28 cellular contexts compared by ENCODE assay signal in the genomic region with DNA sequence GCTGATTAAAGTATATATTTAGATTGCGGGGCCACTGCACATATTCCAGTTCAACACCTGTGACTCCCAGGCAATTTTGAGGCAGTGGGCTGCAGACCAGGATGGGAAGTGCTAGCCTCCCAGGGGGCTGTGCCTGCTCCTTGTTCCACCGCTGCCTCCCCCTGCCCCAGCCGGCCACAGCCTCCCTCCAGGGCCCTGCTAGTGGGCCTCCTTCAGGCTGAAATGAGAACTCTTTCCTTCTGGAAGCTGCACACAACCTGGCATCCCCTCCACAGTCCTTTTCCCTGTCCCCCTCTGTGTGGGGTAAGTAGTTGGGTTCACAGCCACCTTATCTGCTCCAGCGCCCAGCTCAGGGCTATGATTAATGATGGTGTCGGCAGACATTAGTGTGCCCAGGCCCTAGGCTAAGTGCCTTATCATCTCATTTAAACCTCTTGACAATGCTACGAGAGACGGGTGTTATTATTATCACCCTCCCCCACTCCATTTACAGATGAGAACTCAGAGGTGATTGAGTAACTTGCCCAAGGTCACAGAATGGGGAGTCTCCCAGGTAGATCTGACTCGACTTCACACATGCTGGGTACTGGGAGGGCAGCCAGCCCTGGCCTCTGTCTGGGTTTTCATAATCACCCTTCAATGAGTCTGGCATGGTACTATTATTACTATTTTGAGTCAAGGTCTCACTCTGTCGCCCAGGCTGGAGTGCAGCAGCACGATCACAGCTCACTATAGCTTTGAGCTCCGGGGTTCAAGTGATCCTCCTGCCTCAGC. TPM values are rescaled to one million over a fixed set of nuclear protein-coding genes. Genes with fewer than 3 reads are reported as not detected.
DNase-seq lines count a peak whose midpoint lies in the region; ATAC-seq, FAIRE-seq and TF ChIP-seq lines count a peak whose summit lies in the region.
"Had no signal": no experiment of that assay in that cellular context is flagged by ENCODE, and none has a peak within 500 bp of the region (broad histone marks: within the 10 kb centered on the region; RNA-seq: fewer than 3 reads in every experiment).

No MANE protein-coding gene starts in this region.

- TF ChIP-seq POLR2A in uterus (IDR thresholded peaks at IDR 0.05) (no peak), GM12891 (IDR thresholded peaks at IDR 0.05; ENCODE audit: low read depth, low read length) (no peak)

- CTCF ChIA-PET in activated CD8-positive, alpha-beta T cell treated with anti-CD3 and anti-CD28 coated beads, Interleukin-2, amount 10 ng/mL, durations not matched to agents 7 days and 5 days (lab: Charles Lee), result interaction anchor here (1.7 to 5.0 kb wide), 4 partner anchors 9 to 87 kb away, joined by 4 to 46 read pairs (median 14); a partner anchor contains a TSS

- peaks cover 9 to 54% of the 10 kb centered on the region in 2 donors for H3K4me1 ChIP-seq in right atrium auricular region
- H3K4me1 ChIP-seq in small intestine (ENCODE audit: control insufficient read depth in 2 of 2, insufficient read depth in 1 of 2, low read depth in 1 of 2, low read length in 1 of 2), result peaks cover 0 to 12% of the 10 kb centered on the region in 2 donors
- H3K4me1 ChIP-seq in uterus, result no peaks in the 10 kb centered on the region
- H3K4me1 ChIP-seq: A549 had no signal

- peak overlapping the region; percentile 51 for H3K4me3 Mint-ChIP-seq in activated naive CD4-positive, alpha-beta T cell treated with anti-CD3 and anti-CD28 coated beads, Interleukin-2, amount 50 U/mL, for 24 hours
- H3K4me3 Mint-ChIP-seq in activated CD8-positive, alpha-beta T cell treated with anti-CD3 and anti-CD28 coated beads, Interleukin-2, amount 10 ng/mL, durations not matched to agents 7 days and 5 days, result no peak overlapping the region
- H3K4me3 Mint-ChIP-seq: CD14-positive monocyte; HFFc6; immature natural killer cell; memory B cell; natural killer cell treated with Interleukin-12 subunit alpha and Interleukin-12 subunit beta and Interleukin-15 and Interleukin-18, amount 100 ng/mL, for 72 hours had no signal

- H3K27ac ChIP-seq in right atrium auricular region (peak overlapping the region; percentile 71 to 73), small intestine (ENCODE audit: low read depth in 1 of 2, low read length in 1 of 2) (no peak overlapping the region), uterus (no peak overlapping the region)
- H3K27ac ChIP-seq: A549, upper lobe of right lung had no signal

- H3K9me3 ChIP-seq in right atrium auricular region (no peaks in the 10 kb centered on the region), small intestine (ENCODE audit: control insufficient read depth, low read depth) (no peaks in the 10 kb centered on the region), uterus (no peaks in the 10 kb centered on the region)
- H3K9me3 ChIP-seq: A549, esophagus muscularis mucosa, upper lobe of right lung had no signal

- WGBS in small intestine, 3 donors, result 50 to 72% (median 54%) methylated on average over 11 of the region's 11 CpGs

- intact Hi-C loops in uterus (cut with DNase I; ENCODE audit: low total_unique reads), result no loop called here

- FAIRE-seq in small intestine (lab: Jason Lieb, UNC), result no peak
- no peak for FAIRE-seq in GM12891 (lab: Jason Lieb, UNC)
- FAIRE-seq: A549, GM19239, HTR-8/SVneo had no signal

- peaks cover 32% of the 10 kb centered on the region for H3K4me1 Mint-ChIP-seq in activated naive CD4-positive, alpha-beta T cell treated with anti-CD3 and anti-CD28 coated beads, Interleukin-2, amount 50 U/mL, for 24 hours
- peaks cover 33% of the 10 kb centered on the region for H3K4me1 Mint-ChIP-seq in activated CD8-positive, alpha-beta T cell treated with anti-CD3 and anti-CD28 coated beads, Interleukin-2, amount 10 ng/mL, durations not matched to agents 7 days and 5 days (ENCODE audit: low read depth)
- H3K4me1 Mint-ChIP-seq: CD14-positive monocyte, immature natural killer cell, memory B cell had no signal

- H3K27me3 ChIP-seq in right atrium auricular region (no peaks in the 10 kb centered on the region), small intestine (ENCODE audit: control insufficient read depth in 2 of 2, insufficient read depth in 2 of 2, low read length in 2 of 2) (no peaks in the 10 kb centered on the region), uterus (no peaks in the 10 kb centered on the region)
- H3K27me3 ChIP-seq: upper lobe of right lung had no signal

- peak overlapping the region; percentile 88 for H3K27ac Mint-ChIP-seq in activated naive CD4-positive, alpha-beta T cell treated with anti-CD3 and anti-CD28 coated beads, Interleukin-2, amount 50 U/mL, for 24 hours
- peak overlapping the region; percentile 96 for H3K27ac Mint-ChIP-seq in activated CD8-positive, alpha-beta T cell treated with anti-CD3 and anti-CD28 coated beads, Interleukin-2, amount 10 ng/mL, durations not matched to agents 7 days and 5 days
- H3K27ac Mint-ChIP-seq: CD14-positive monocyte, HFFc6, memory B cell had no signal

- no peaks in the 10 kb centered on the region for H3K36me3 Mint-ChIP-seq in activated naive CD4-positive, alpha-beta T cell treated with anti-CD3 and anti-CD28 coated beads, Interleukin-2, amount 50 U/mL, for 24 hours
- no peaks in the 10 kb centered on the region for H3K36me3 Mint-ChIP-seq in activated CD8-positive, alpha-beta T cell treated with anti-CD3 and anti-CD28 coated beads, Interleukin-2, amount 10 ng/mL, durations not matched to agents 7 days and 5 days (ENCODE audit: low read depth)
- H3K36me3 Mint-ChIP-seq: CD14-positive monocyte; immature natural killer cell; memory B cell; natural killer cell treated with Interleukin-12 subunit alpha and Interleukin-12 subunit beta and Interleukin-15 and Interleukin-18, amount 100 ng/mL, for 72 hours had no signal

- ATAC-seq in activated CD8-positive, alpha-beta T cell treated with anti-CD3 and anti-CD28 coated beads, Interleukin-2, amount 10 ng/mL, durations not matched to agents 7 days and 5 days, result no peak
- ATAC-seq: upper lobe of right lung had no signal

- TF ChIP-seq CTCF in right atrium auricular region (IDR thresholded peaks at IDR 0.05) (no peak), uterus (IDR thresholded peaks at IDR 0.05) (no peak)

- no peaks in the 10 kb centered on the region for H3K9me3 Mint-ChIP-seq in activated naive CD4-positive, alpha-beta T cell treated with anti-CD3 and anti-CD28 coated beads, Interleukin-2, amount 50 U/mL, for 24 hours
- H3K9me3 Mint-ChIP-seq in activated CD8-positive, alpha-beta T cell treated with anti-CD3 and anti-CD28 coated beads, Interleukin-2, amount 10 ng/mL, durations not matched to agents 7 days and 5 days (ENCODE audit: insufficient read depth), result no peaks in the 10 kb centered on the region
- H3K9me3 Mint-ChIP-seq: CD14-positive monocyte; HFFc6; immature natural killer cell; memory B cell; natural killer cell treated with Interleukin-12 subunit alpha and Interleukin-12 subunit beta and Interleukin-15 and Interleukin-18, amount 100 ng/mL, for 72 hours had no signal

- no peaks in the 10 kb centered on the region for H3K36me3 ChIP-seq in right atrium auricular region
- H3K36me3 ChIP-seq in small intestine (ENCODE audit: control insufficient read depth in 2 of 2, insufficient read depth in 2 of 2, low read length in 2 of 2), result no peaks in the 10 kb centered on the region
- H3K36me3 ChIP-seq in uterus, result no peaks in the 10 kb centered on the region
- H3K36me3 ChIP-seq: esophagus muscularis mucosa, upper lobe of right lung had no signal

- H3K27me3 Mint-ChIP-seq in activated naive CD4-positive, alpha-beta T cell treated with anti-CD3 and anti-CD28 coated beads, Interleukin-2, amount 50 U/mL, for 24 hours, result no peaks in the 10 kb centered on the region
- H3K27me3 Mint-ChIP-seq in activated CD8-positive, alpha-beta T cell treated with anti-CD3 and anti-CD28 coated beads, Interleukin-2, amount 10 ng/mL, durations not matched to agents 7 days and 5 days (ENCODE audit: low read depth), result no peaks in the 10 kb centered on the region

- H3K4me3 ChIP-seq in right atrium auricular region (no peak overlapping the region), small intestine (ENCODE audit: low read depth in 1 of 2, low read length in 2 of 2) (no peak overlapping the region), uterus (no peak overlapping the region)
- H3K4me3 ChIP-seq: A549, esophagus muscularis mucosa, upper lobe of right lung had no signal

- DNase-seq in activated naive CD4-positive, alpha-beta T cell treated with anti-CD3 and anti-CD28 coated beads, Interleukin-2, amount 50 U/mL, for 16 hours, result no peak
- no peak for DNase-seq in activated CD8-positive, alpha-beta T cell treated with anti-CD3 and anti-CD28 coated beads, Interleukin-2, amount 10 ng/mL, durations not matched to agents 7 days and 5 days
- DNase-seq in right atrium auricular region (ENCODE audit: low spot score) (no peak), small intestine (peak; percentile 62), uterus (no peak), OCI-M1 (lab: John Stamatoyannopoulos, UW) (no peak), GM12891 (ENCODE audit: insufficient read length, low spot score) (no peak)
- DNase-seq: activated CD4-positive, CD25-positive, alpha-beta regulatory T cell; activated naive CD4-positive, alpha-beta T cell; DMS79; HFFc6; immature natural killer cell; NCI-H1436 treated with DMSO at 0.1 percent for 48 hours; NCI-H345; stimulated activated CD4-positive, alpha-beta T cell treated with anti-CD3 and anti-CD28 coated beads, Interleukin-15, amount 100 ng/mL, for 24 hours; stimulated activated naive CD4-positive, alpha-beta T cell treated with Interleukin-2 at 50 U/mL for 16 hours; upper lobe of right lung had no signal

- POLR2A ChIA-PET in activated CD8-positive, alpha-beta T cell treated with anti-CD3 and anti-CD28 coated beads, Interleukin-2, amount 10 ng/mL, durations not matched to agents 7 days and 5 days (lab: Charles Lee), result interaction anchor here (1.0 kb wide), 1 partner anchor 46 kb away, joined by 3 read pairs; a partner anchor contains a TSS

TF ChIP-seq in GM12891, 5 proteins besides CTCF, POLR2A, EP300 and RAD21 (continues in another document):
- TF ChIP-seq PAX5 (IDR thresholded peaks at IDR 0.05; ENCODE audit: insufficient read depth, low read length, severe bottlenecking) (no peak), TAF1 (IDR thresholded peaks at IDR 0.05; ENCODE audit: low read depth, low read length) (no peak), POLR2AphosphoS5 (IDR thresholded peaks at IDR 0.05; ENCODE audit: low read depth, low read length) (no peak), SPI1 (IDR thresholded peaks at IDR 0.05; ENCODE audit: low read depth, low read length) (no peak)

RNA-seq across cellular contexts. Expression of a gene that starts 10.8 kb away (rescaled TPM):
- total RNA-seq in activated CD8-positive, alpha-beta T cell treated with anti-CD3 and anti-CD28 coated beads, Interleukin-2, amount 10 ng/mL, durations not matched to agents 7 days and 5 days, result under 1 TPM; 0.24 to 0.42 TPM
- 100 to 1,000 TPM; 140 to 260 TPM for total RNA-seq in right atrium auricular region
- polyA plus RNA-seq in small intestine, result 100 to 1,000 TPM in 1 of 3 donors, 10 to 100 TPM in 2; 41.7 to 110 (median 65.9) TPM
- 10 to 100 TPM in 1 of 4 donors, under 1 TPM in 1, not detected in 2; 0.24 to 59.1 TPM for total RNA-seq in uterus
- polyA plus RNA-seq in GM12891 (2012; ENCODE audit: low read depth, missing spikeins), result not detected
- total RNA-seq: dermis microvascular lymphatic vessel endothelial cell; HFFc6; natural killer cell treated with Interleukin-12 subunit alpha and Interleukin-12 subunit beta and Interleukin-15 and Interleukin-18, amount 100 ng/mL, for 72 hours; pulmonary artery endothelial cell; T-helper 2 cell treated with Interferon-gamma antibody and Interleukin-4, amounts not matched to agents 100 ng/mL and 5 ng/mL, for 36 hours had no signal
- polyA plus RNA-seq: CD14-positive monocyte, immature natural killer cell had no signal

RNA-seq across cellular contexts. Expression of a gene that starts 45.7 kb away (rescaled TPM):
- 10 to 100 TPM; 23.8 to 27.3 TPM for total RNA-seq in activated CD8-positive, alpha-beta T cell treated with anti-CD3 and anti-CD28 coated beads, Interleukin-2, amount 10 ng/mL, durations not matched to agents 7 days and 5 days
- 10 to 100 TPM; 14.6 to 16.1 TPM for total RNA-seq in right atrium auricular region
- 10 to 100 TPM; 21.6 to 30.7 (median 28.6) TPM for polyA plus RNA-seq in small intestine
- 10 to 100 TPM in 3 of 4 donors, 1 to 10 TPM in 1; 2.8 to 32.3 (median 16.7) TPM for total RNA-seq in uterus
- 14.6 TPM for polyA plus RNA-seq in GM12891 (2012; ENCODE audit: low read depth, missing spikeins)

Comparison
In these comparisons a context has a peak if more than half of its experiments do, and no peak if none do; other contexts are left out.
1. H3K27ac ChIP-seq: peak in right atrium auricular region (2 of 2); none in small intestine (0 of 2) and uterus (0 of 2).